8 cellular contexts compared by ENCODE assay signal in genomic region chr16:71358464-71359031, GRCh38. TPM values are rescaled to one million over a fixed set of nuclear protein-coding genes. Genes with fewer than 3 reads are reported as not detected.
A peak's percentile ranks its signal among the peaks of the same experiment; 100 is the strongest.
DNase-seq lines count a peak whose midpoint lies in the region; ATAC-seq and TF ChIP-seq lines count a peak whose summit lies in the region.

TSS of gene CALB2 (plus strand) at chr16:71358723. CDS start at chr16:71358793, 70 bp downstream.

- peak; percentile 85 for ATAC-seq in HG02678 (IDR thresholded peaks at IDR 0.05; ENCODE audit: unreplicated experiment)

- peak within 1 kb of the TSS in 58 of 59 donors; percentile 18 to 64 (median 45) for H3K4me3 ChIP-seq in dorsolateral prefrontal cortex

- intact Hi-C loops in dorsolateral prefrontal cortex (cut with DNase I), result no loop called here

- peak; percentile 84 for DNase-seq in NCI-H510A treated with DMSO at 0.1 percent for 48 hours (lab: John Stamatoyannopoulos, UW)
- no peak for DNase-seq in NCI-H510A (lab: John Stamatoyannopoulos, UW)
- DNase-seq in NCI-H1694 (lab: John Stamatoyannopoulos, UW), result peak; percentile 39
- peak; percentile 45 to 49 for DNase-seq in activated CD4-positive, alpha-beta T cell treated with anti-CD3 and anti-CD28 coated beads, Interleukin-2, amount 50 U/mL, for 24 hours (ENCODE audit: low read depth in 1 of 2, low spot score in 1 of 2)
- peak in 9 of 10 donors; percentile 39 to 73 (median 50) for DNase-seq in dorsolateral prefrontal cortex
- DNase-seq in lung microvascular endothelial cell (ENCODE audit: low read depth in 2 of 2), result peak; percentile 51 to 70
- peak; percentile 34 for DNase-seq in stimulated activated CD8-positive, alpha-beta memory T cell treated with anti-CD3 and anti-CD28 coated beads, Interleukin-12 subunit alpha, Interleukin-12 subunit beta, amount 100 ng/mL, for 1 hour (ENCODE audit: low read depth)

- H3K27ac ChIP-seq in dorsolateral prefrontal cortex, result no peak within 1 kb of the TSS

- TF ChIP-seq CTCF in dorsolateral prefrontal cortex (IDR thresholded peaks at IDR 0.05 in 54 of 56, conservative IDR thresholded peaks at IDR 0.05 in 2 of 56; ENCODE audit: low read depth in 1 of 56, partially characterized antibody in 56 of 56), result peak; percentile 69 to 98 (median 92)

- peaks cover 0 to 26% (median 8%) of the 10 kb centered on the region in 45 donors for H3K27me3 ChIP-seq in dorsolateral prefrontal cortex

RNA-seq across cellular contexts. Expression of gene CALB2, which starts in this region (rescaled TPM):
- total RNA-seq in dorsolateral prefrontal cortex (10 to 100 TPM in 79 of 120 experiments, 1 to 10 TPM in 41; 1.5 to 43.4 (median 13.8) TPM), lung microvascular endothelial cell (not detected in 2 replicates)

Comparison
In these comparisons a context has a peak if more than half of its experiments do, and no peak if none do; other contexts are left out.
1. Peak in DNase-seq in lung microvascular endothelial cell; RNA of the gene not detected or under 1 TPM.